Comparison of ENCODE assay signal across 18 cellular contexts in genomic region chr2:115880558-115880957, GRCh38.
DNase-seq lines count a peak whose midpoint lies in the region; ATAC-seq and TF ChIP-seq lines count a peak whose summit lies in the region.
"Had no signal": no experiment of that assay in that cellular context is flagged by ENCODE, and none has a peak within 500 bp of the region (broad histone marks: within the 10 kb centered on the region; RNA-seq: fewer than 3 reads in every experiment).

No MANE protein-coding gene starts in this region.

- no peaks in the 10 kb centered on the region for H3K4me1 Mint-ChIP-seq in MCF 10A (ENCODE audit: insufficient read depth, unreplicated experiment)
- no peaks in the 10 kb centered on the region for H3K4me1 Mint-ChIP-seq in activated T-cell treated with anti-CD3 and anti-CD28 coated beads, Interleukin-2, amount 50 U/mL, for 24 hours (ENCODE audit: low read depth)
- no peaks in the 10 kb centered on the region for H3K4me1 Mint-ChIP-seq in CD8-positive, alpha-beta T cell (ENCODE audit: low read depth)
- H3K4me1 Mint-ChIP-seq: CD4-positive, alpha-beta memory T cell had no signal

- no peak overlapping the region for H3K4me3 Mint-ChIP-seq in MCF 10A (ENCODE audit: unreplicated experiment)
- H3K4me3 Mint-ChIP-seq in activated T-cell treated with anti-CD3 and anti-CD28 coated beads, Interleukin-2, amount 50 U/mL, for 24 hours: no peak overlapping the region
- H3K4me3 Mint-ChIP-seq in CD8-positive, alpha-beta T cell: no peak overlapping the region
- H3K4me3 Mint-ChIP-seq: CD4-positive, alpha-beta memory T cell had no signal

- H3K27ac ChIP-seq in breast epithelium (no peak overlapping the region), OCI-LY7 (ENCODE audit: low read depth, low read length, poor library complexity, severe bottlenecking) (no peak overlapping the region)
- H3K27ac ChIP-seq in CD8-positive, alpha-beta T cell (ENCODE audit: low read depth, low read length): no peak overlapping the region
- H3K27ac ChIP-seq: esophagus muscularis mucosa, lower lobe of right lung had no signal

- DNase-seq in MCF 10A (ENCODE audit: unreplicated experiment) (peak; percentile 2), breast epithelium (ENCODE audit: low spot score in 2 of 2) (no peak), OCI-LY7 (ENCODE audit: low spot score) (no peak), iPS DF 19.7 (ENCODE audit: low read depth, low spot score) (peak; percentile 1), hippocampal formation (lab: John Stamatoyannopoulos, UW) (no peak)
- no peak for DNase-seq in activated T-cell treated with anti-CD3 and anti-CD28 coated beads, Interleukin-2, amount 50 U/mL, for 24 hours
- DNase-seq in CD8-positive, alpha-beta T cell: no peak
- DNase-seq: activated CD4-positive, alpha-beta T cell treated with anti-CD3 and anti-CD28 coated beads for 48 hours; amygdala; caudate nucleus; CD4-positive, alpha-beta memory T cell; DMS79 treated with DMSO at 0.1 percent for 48 hours; lower lobe of right lung; NCI-H1436 treated with DMSO at 0.1 percent for 48 hours; NCI-H774; right cardiac atrium had no signal

- H3K79me2 ChIP-seq in OCI-LY7 (ENCODE audit: insufficient read depth, low read depth, low read length): no peaks in the 10 kb centered on the region

- intact Hi-C loops in MCF 10A (cut with micrococcal nuclease) (no loop called here), breast epithelium (cut with DNase I; ENCODE audit: low total_unique reads) (no loop called here), OCI-LY7 (cut with micrococcal nuclease; ENCODE audit: unreplicated experiment) (no loop called here)
- intact Hi-C loops in CD8-positive, alpha-beta T cell (cut with DNase I, micrococcal nuclease): no loop called here

- POLR2A ChIA-PET in MCF 10A (lab: Yijun Ruan, JAX): no interaction called here
- POLR2A ChIA-PET in OCI-LY7 (lab: Charles Lee): no interaction called here
- POLR2A ChIA-PET in CD8-positive, alpha-beta T cell (lab: Charles Lee): no interaction called here

- H2AFZ ChIP-seq in OCI-LY7 (ENCODE audit: low read length): no peak overlapping the region

- no peaks in the 10 kb centered on the region for H3K36me3 ChIP-seq in breast epithelium
- no peaks in the 10 kb centered on the region for H3K36me3 ChIP-seq in OCI-LY7 (ENCODE audit: insufficient read depth, low read length)
- no peaks in the 10 kb centered on the region for H3K36me3 ChIP-seq in CD8-positive, alpha-beta T cell (ENCODE audit: insufficient read depth, low read length)
- H3K36me3 ChIP-seq: esophagus muscularis mucosa, lower lobe of right lung had no signal

- no TSS peak for BruUV-seq in MCF 10A (replicated peaks; lab: Mats Ljungman, UMichigan)
- no TSS peak for BruUV-seq in OCI-LY7 (replicated peaks; lab: Mats Ljungman, UMichigan)

- H3K9me2 ChIP-seq in OCI-LY7 (ENCODE audit: insufficient read depth, low read length): no peaks in the 10 kb centered on the region

- H3K9me3 Mint-ChIP-seq in MCF 10A (ENCODE audit: unreplicated experiment): peaks cover 9% of the 10 kb centered on the region
- H3K9me3 Mint-ChIP-seq in activated T-cell treated with anti-CD3 and anti-CD28 coated beads, Interleukin-2, amount 50 U/mL, for 24 hours: peaks cover 23% of the 10 kb centered on the region
- H3K9me3 Mint-ChIP-seq in CD8-positive, alpha-beta T cell: peaks cover 16% of the 10 kb centered on the region

- no peak for ATAC-seq in HG02870 (IDR thresholded peaks at IDR 0.05; ENCODE audit: unreplicated experiment)
- ATAC-seq in CD8-positive, alpha-beta T cell: no peak
- ATAC-seq: lower lobe of right lung, right cardiac atrium had no signal

- no peaks in the 10 kb centered on the region for H3K4me1 ChIP-seq in breast epithelium
- H3K4me1 ChIP-seq in OCI-LY7 (ENCODE audit: insufficient read depth, low read length, poor library complexity, severe bottlenecking): no peaks in the 10 kb centered on the region
- no peaks in the 10 kb centered on the region for H3K4me1 ChIP-seq in CD8-positive, alpha-beta T cell (ENCODE audit: insufficient read depth, low read length)
- H3K4me1 ChIP-seq: esophagus muscularis mucosa, lower lobe of right lung had no signal

- no peaks in the 10 kb centered on the region for H3K27me3 ChIP-seq in breast epithelium
- no peaks in the 10 kb centered on the region for H3K27me3 ChIP-seq in CD8-positive, alpha-beta T cell (ENCODE audit: insufficient read depth, low read length)
- H3K27me3 ChIP-seq: esophagus muscularis mucosa had no signal

- no peaks in the 10 kb centered on the region for H3K36me3 Mint-ChIP-seq in MCF 10A (ENCODE audit: insufficient read depth, unreplicated experiment)
- no peaks in the 10 kb centered on the region for H3K36me3 Mint-ChIP-seq in activated T-cell treated with anti-CD3 and anti-CD28 coated beads, Interleukin-2, amount 50 U/mL, for 24 hours (ENCODE audit: low read depth)
- H3K36me3 Mint-ChIP-seq in CD8-positive, alpha-beta T cell: no peaks in the 10 kb centered on the region
- H3K36me3 Mint-ChIP-seq: CD4-positive, alpha-beta memory T cell had no signal

- H3K4me3 ChIP-seq in breast epithelium (no peak overlapping the region), OCI-LY7 (ENCODE audit: low read depth, low read length, poor library complexity, severe bottlenecking) (no peak overlapping the region)
- H3K4me3 ChIP-seq in CD8-positive, alpha-beta T cell (ENCODE audit: low read depth, low read length): no peak overlapping the region
- H3K4me3 ChIP-seq: esophagus muscularis mucosa, lower lobe of right lung had no signal

- no peak for TF ChIP-seq POLR2A in breast epithelium (IDR thresholded peaks at IDR 0.05)

- H3K4me2 ChIP-seq in OCI-LY7 (ENCODE audit: low read length): no peak overlapping the region

- CTCF ChIA-PET in MCF 10A (lab: Yijun Ruan, JAX): interaction anchor here (0.6 kb wide), 2 partner anchors 11 to 1156 kb away, joined by 3 to 5 read pairs; no protein-coding TSS in a partner anchor
- CTCF ChIA-PET in OCI-LY7 (lab: Charles Lee; ENCODE audit: unreplicated experiment): no interaction called here
- CTCF ChIA-PET in CD8-positive, alpha-beta T cell (lab: Charles Lee): no interaction called here

- TF ChIP-seq CTCF in MCF 10A (IDR thresholded peaks at IDR 0.05; ENCODE audit: unreplicated experiment): no peak
- TF ChIP-seq CTCF in breast epithelium (IDR thresholded peaks at IDR 0.05): no peak
- peak; percentile 33; the same call in 1 of the 2 replicates for TF ChIP-seq CTCF in OCI-LY7 (conservative IDR thresholded peaks at IDR 0.05; ENCODE audit: low read length)
- TF ChIP-seq CTCF in CD8-positive, alpha-beta T cell (IDR thresholded peaks at IDR 0.05): no peak

- H3K27me3 Mint-ChIP-seq in MCF 10A (ENCODE audit: insufficient read depth, unreplicated experiment): no peaks in the 10 kb centered on the region
- H3K27me3 Mint-ChIP-seq in activated T-cell treated with anti-CD3 and anti-CD28 coated beads, Interleukin-2, amount 50 U/mL, for 24 hours: no peaks in the 10 kb centered on the region
- H3K27me3 Mint-ChIP-seq in CD8-positive, alpha-beta T cell (ENCODE audit: low read depth): no peaks in the 10 kb centered on the region
- H3K27me3 Mint-ChIP-seq: CD4-positive, alpha-beta memory T cell had no signal

- no peaks in the 10 kb centered on the region for H3K9me3 ChIP-seq in breast epithelium
- no peaks in the 10 kb centered on the region for H3K9me3 ChIP-seq in OCI-LY7 (ENCODE audit: low read length)
- no peaks in the 10 kb centered on the region for H3K9me3 ChIP-seq in CD8-positive, alpha-beta T cell (ENCODE audit: low read length)
- H3K9me3 ChIP-seq: esophagus muscularis mucosa, lower lobe of right lung had no signal

- no peak overlapping the region for H3K27ac Mint-ChIP-seq in MCF 10A (ENCODE audit: low read depth, unreplicated experiment)
- no peak overlapping the region for H3K27ac Mint-ChIP-seq in activated T-cell treated with anti-CD3 and anti-CD28 coated beads, Interleukin-2, amount 50 U/mL, for 24 hours
- no peak overlapping the region for H3K27ac Mint-ChIP-seq in CD8-positive, alpha-beta T cell
- H3K27ac Mint-ChIP-seq: CD4-positive, alpha-beta memory T cell had no signal

- no peaks in the 10 kb centered on the region for H4K20me1 ChIP-seq in OCI-LY7 (ENCODE audit: insufficient read depth, low read length)

Comparison
In these comparisons a context has a peak if more than half of its experiments do, and no peak if none do; other contexts are left out.
1. DNase-seq: peak in MCF 10A (single experiment) and iPS DF 19.7 (single experiment); none in breast epithelium (0 of 2), OCI-LY7 (single experiment), activated T-cell treated with anti-CD3 and anti-CD28 coated beads, Interleukin-2, amount 50 U/mL, for 24 hours (single experiment), hippocampal formation (0 of 2) and CD8-positive, alpha-beta T cell (0 of 7).